ENCODE assay signal across 8 cellular contexts in the genomic region with DNA sequence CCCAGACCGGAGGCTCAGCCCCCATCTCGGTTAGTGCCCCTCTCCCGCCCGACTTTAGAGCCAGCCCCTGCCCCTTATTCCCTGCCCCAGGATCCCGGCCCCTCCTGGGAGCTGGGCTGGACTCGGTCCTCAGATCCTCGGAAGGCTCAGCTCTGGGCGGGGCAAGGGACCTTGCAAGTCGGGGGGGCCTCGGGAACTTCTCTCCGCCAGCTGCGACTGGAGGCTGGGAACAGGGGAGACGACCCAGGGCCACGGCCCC. TPM values are rescaled to one million over a fixed set of nuclear protein-coding genes. Genes with fewer than 3 reads are reported as not detected.
DNase-seq lines count a peak whose midpoint lies in the region; TF ChIP-seq lines count a peak whose summit lies in the region.

No MANE protein-coding gene starts in this region.

- H3K27ac ChIP-seq in RWPE1 (peak overlapping the region; percentile 100), esophagus squamous epithelium (peak overlapping the region; percentile 96 to 99 (median 97)), osteoblast (ENCODE audit: low read depth, low read length) (peak overlapping the region; percentile 87), WERI-Rb-1 (no peak overlapping the region)

- peak overlapping the region; percentile 95 for H3K4me2 ChIP-seq in osteoblast (ENCODE audit: insufficient read depth, low read length)

- peak overlapping the region; percentile 83 for H3K27ac Mint-ChIP-seq in Caco-2 (ENCODE audit: unreplicated experiment)

- TF ChIP-seq POLR2A in esophagus squamous epithelium (IDR thresholded peaks at IDR 0.05), result no peak

- WGBS in esophagus squamous epithelium, 2 donors, result 0% methylated on average over 2 of the region's 14 CpGs; no CpG with 5 or more reads in 1 of the 2 donors

- H3K4me3 Mint-ChIP-seq in Caco-2 (ENCODE audit: unreplicated experiment), result peak overlapping the region; percentile 96

- H3K9me3 ChIP-seq in Caco-2, result no peaks in the 10 kb centered on the region
- no peaks in the 10 kb centered on the region for H3K9me3 ChIP-seq in esophagus squamous epithelium
- no peaks in the 10 kb centered on the region for H3K9me3 ChIP-seq in osteoblast (ENCODE audit: low read depth, low read length)
- H3K9me3 ChIP-seq in WERI-Rb-1 (ENCODE audit: severe bottlenecking), result no peaks in the 10 kb centered on the region

- TF ChIP-seq CTCF in Caco-2 (IDR thresholded peaks at IDR 0.05; ENCODE audit: insufficient read depth in 1 of 2, low read depth in 1 of 2, low read length in 1 of 2, severe bottlenecking in 1 of 2, unreplicated experiment in 1 of 2) (no peak), RWPE1 (conservative IDR thresholded peaks at IDR 0.05; ENCODE audit: low read depth) (no peak), esophagus squamous epithelium (IDR thresholded peaks at IDR 0.05) (peak in 1 of 6 experiments; percentile 19), osteoblast (IDR thresholded peaks at IDR 0.05; ENCODE audit: extremely low read depth, low read depth, low read length) (no peak), WERI-Rb-1 (IDR thresholded peaks at IDR 0.05; ENCODE audit: low read depth, low read length) (no peak)

- peaks cover 54% of the 10 kb centered on the region for H3K4me1 ChIP-seq in Caco-2
- peaks cover 48 to 96% (median 63%) of the 10 kb centered on the region in 3 donors for H3K4me1 ChIP-seq in esophagus squamous epithelium
- H3K4me1 ChIP-seq in osteoblast (ENCODE audit: insufficient read depth, low read length), result peaks cover 48% of the 10 kb centered on the region

- DNase-seq in Caco-2, result no peak
- DNase-seq in RWPE1 (ENCODE audit: low spot score), result no peak
- no peak for DNase-seq in esophagus squamous epithelium (lab: John Stamatoyannopoulos, UW)
- no peak for DNase-seq in osteoblast (ENCODE audit: insufficient read length, low spot score, missing footprints)
- no peak for DNase-seq in superior temporal gyrus (ENCODE audit: extremely low spot score)
- DNase-seq in WERI-Rb-1, result no peak
- no peak for DNase-seq in NCI-H2196 treated with DMSO at 0.1 percent for 48 hours (lab: John Stamatoyannopoulos, UW; ENCODE audit: unreplicated experiment)
- no peak for DNase-seq in NCI-H2171 (lab: John Stamatoyannopoulos, UW)

- peak overlapping the region; percentile 94 for H2AFZ ChIP-seq in osteoblast (ENCODE audit: low read length)

- no peaks in the 10 kb centered on the region for H3K27me3 Mint-ChIP-seq in Caco-2 (ENCODE audit: insufficient read depth, unreplicated experiment)

- H3K4me3 ChIP-seq in Caco-2 (ENCODE audit: low read depth, low read length) (peak overlapping the region; percentile 44), esophagus squamous epithelium (peak overlapping the region; percentile 49 to 75 (median 63)), osteoblast (ENCODE audit: insufficient read depth, low read length) (peak overlapping the region; percentile 82), WERI-Rb-1 (ENCODE audit: low read depth, low read length) (no peak overlapping the region)

- H3K79me2 ChIP-seq in osteoblast (ENCODE audit: insufficient read depth, low read length), result no peaks in the 10 kb centered on the region

- no TSS peak for BruUV-seq in Caco-2 (replicated peaks; lab: Mats Ljungman, UMichigan)

- H3K27me3 ChIP-seq in Caco-2 (replicated peaks; ENCODE audit: control insufficient read depth, insufficient read depth, low read length) (no peaks in the 10 kb centered on the region), esophagus squamous epithelium (no peaks in the 10 kb centered on the region), osteoblast (ENCODE audit: insufficient read depth, low read length) (no peaks in the 10 kb centered on the region), WERI-Rb-1 (ENCODE audit: insufficient read depth, low read depth, severe bottlenecking) (no peaks in the 10 kb centered on the region)

- no peaks in the 10 kb centered on the region for H3K9me3 Mint-ChIP-seq in Caco-2 (ENCODE audit: unreplicated experiment)

- CTCF ChIA-PET in Caco-2 (lab: Charles Lee) (interaction anchor here (0.7 to 1.0 kb wide), 2 partner anchors 8 to 25 kb away, joined by 3 to 5 read pairs; no protein-coding TSS in a partner anchor), RWPE1 (lab: Yijun Ruan, JAX) (interaction anchor here (0.7 to 3.2 kb wide), 3 partner anchors 11 to 67 kb away, joined by 3 to 21 read pairs (median 4); no protein-coding TSS in a partner anchor)

- peaks cover 44% of the 10 kb centered on the region for H3K4me1 Mint-ChIP-seq in Caco-2 (ENCODE audit: low read depth, unreplicated experiment)

- H3K36me3 ChIP-seq in Caco-2 (ENCODE audit: control insufficient read depth, insufficient read depth, low read length) (no peaks in the 10 kb centered on the region), esophagus squamous epithelium (no peaks in the 10 kb centered on the region), osteoblast (ENCODE audit: insufficient read depth, low read length) (no peaks in the 10 kb centered on the region), WERI-Rb-1 (no peaks in the 10 kb centered on the region)

- H3K36me3 Mint-ChIP-seq in Caco-2 (ENCODE audit: insufficient read depth, unreplicated experiment), result peaks cover 41% of the 10 kb centered on the region

- intact Hi-C loops in Caco-2 (cut with micrococcal nuclease; ENCODE audit: unreplicated experiment), result loop anchor here (2.0 to 5.0 kb wide), 4 partner anchors 32 to 231 kb away; no protein-coding TSS in a partner anchor
- intact Hi-C loops in esophagus squamous epithelium (cut with DNase I), result loop anchor here (5.0 kb wide), 1 partner anchor 121 kb away; a partner anchor contains a TSS

- peaks cover 5% of the 10 kb centered on the region for H4K20me1 ChIP-seq in osteoblast (ENCODE audit: insufficient read depth, low read length)

- POLR2A ChIA-PET in Caco-2 (lab: Charles Lee), result interaction anchor here (0.8 to 1.0 kb wide), 2 partner anchors 122 to 215 kb away, joined by 3 to 5 read pairs; a partner anchor contains a TSS
- POLR2A ChIA-PET in RWPE1 (lab: Yijun Ruan, JAX; ENCODE audit: low non-redundant PET), result interaction anchor here (0.6 to 1.1 kb wide), 6 partner anchors 12 to 232 kb away, joined by 3 to 11 read pairs (median 4); a partner anchor contains a TSS

RNA-seq across cellular contexts. Expression of a gene that starts 2.5 kb away (rescaled TPM):
- 0.49 TPM in 1 of 2 replicates, not detected in the other for total RNA-seq in Caco-2 (2022)
- total RNA-seq in esophagus squamous epithelium, result 10 to 100 TPM; 23.8 to 74.4 (median 47.4) TPM
- 11.9 and 18.3 TPM in 2 replicates for total RNA-seq in osteoblast

RNA-seq across cellular contexts. Expression of a gene that starts 12.4 kb away (rescaled TPM):
- total RNA-seq in Caco-2 (2022) (0.45 TPM in 1 of 2 replicates, not detected in the other), esophagus squamous epithelium (10 to 100 TPM in 2 of 4 donors, 1 to 10 TPM in 2; 5.3 to 32.4 (median 11.4) TPM), osteoblast (0.36 and 2.4 TPM in 2 replicates)

RNA-seq across cellular contexts. Expression of a gene that starts 13.4 kb away (rescaled TPM):
- total RNA-seq in Caco-2 (2022) (0.21 and 0.64 TPM in 2 replicates), esophagus squamous epithelium (10 to 100 TPM in 2 of 4 donors, 1 to 10 TPM in 2; 3.4 to 18.1 (median 11.0) TPM), osteoblast (1.1 and 3.5 TPM in 2 replicates)

RNA-seq across cellular contexts. Expression of a gene that starts 49.3 kb away (rescaled TPM):
- total RNA-seq in Caco-2 (2022), result not detected in 2 replicates
- total RNA-seq in esophagus squamous epithelium, result 100 to 1,000 TPM in 2 of 4 donors, 10 to 100 TPM in 2; 57.1 to 371 (median 225) TPM
- total RNA-seq in osteoblast, result not detected in 2 replicates
